ENCODE assay signal across 12 cellular contexts in genomic region chr14:80215756-80216581, GRCh38. TPM values are rescaled to one million over a fixed set of nuclear protein-coding genes. Genes with fewer than 3 reads are reported as not detected.
DNase-seq lines count a peak whose midpoint lies in the region; ATAC-seq, FAIRE-seq and TF ChIP-seq lines count a peak whose summit lies in the region.
"Had no signal": no experiment of that assay in that cellular context is flagged by ENCODE, and none has a peak within 500 bp of the region (broad histone marks: within the 10 kb centered on the region; RNA-seq: fewer than 3 reads in every experiment).

No MANE protein-coding gene starts in this region.

- H2BK5ac ChIP-seq in neuronal stem cell (ENCODE audit: low read length), result no peak overlapping the region

- H3K79me1 ChIP-seq in neuronal stem cell (ENCODE audit: low read depth, low read length), result no peaks in the 10 kb centered on the region

- H2AK5ac ChIP-seq in neuronal stem cell (ENCODE audit: low read depth, low read length), result no peak overlapping the region

- no peaks in the 10 kb centered on the region for H3K9me2 ChIP-seq in SK-N-SH

- H3K27me3 ChIP-seq in SK-N-SH (ENCODE audit: insufficient read depth), result no peaks in the 10 kb centered on the region
- H3K27me3 ChIP-seq in vagina, result no peaks in the 10 kb centered on the region
- no peaks in the 10 kb centered on the region for H3K27me3 ChIP-seq in neuronal stem cell (ENCODE audit: control insufficient read depth in 3 of 3, insufficient read depth in 3 of 3, low read depth in 1 of 3, low read length in 3 of 3)
- H3K27me3 ChIP-seq: ascending aorta had no signal

- H3K79me2 ChIP-seq in SK-N-SH (ENCODE audit: insufficient read depth), result no peaks in the 10 kb centered on the region

- no peak overlapping the region for H3K27ac ChIP-seq in SK-N-SH (ENCODE audit: low read depth in 2 of 2, low read length in 1 of 2)
- peak overlapping the region; percentile 67 for H3K27ac ChIP-seq in vagina
- H3K27ac ChIP-seq in neuronal stem cell (replicated peaks; ENCODE audit: low read length), result no peak overlapping the region
- H3K27ac ChIP-seq: ascending aorta had no signal

- no peak overlapping the region for H2BK15ac ChIP-seq in neuronal stem cell (ENCODE audit: low read length)

- TF ChIP-seq RAD21 in SK-N-SH (IDR thresholded peaks at IDR 0.05; ENCODE audit: low read length), result no peak

- WGBS in SK-N-SH (ENCODE audit: low lambda C conversion rate), result 42% methylated on average over 8 of the region's 10 CpGs
- no CpG with 5 or more reads among the region's 10 CpGs for WGBS in neuronal stem cell (ENCODE audit: extremely low coverage in 2 of 2, insufficient read length in 2 of 2, insufficient replicate concordance in 1 of 2), 2 donors

- no peak overlapping the region for H4K8ac ChIP-seq in neuronal stem cell (ENCODE audit: low read depth, low read length)

- H3K36me3 ChIP-seq in SK-N-SH (replicated peaks in 1 of 2; ENCODE audit: control insufficient read depth in 1 of 2, insufficient read depth in 2 of 2, low read length in 1 of 2) (no peaks in the 10 kb centered on the region), vagina (no peaks in the 10 kb centered on the region), neuronal stem cell (replicated peaks in 1 of 2; ENCODE audit: control insufficient read depth in 2 of 2, insufficient read depth in 2 of 2, low read length in 2 of 2) (no peaks in the 10 kb centered on the region)
- H3K36me3 ChIP-seq: ascending aorta had no signal

- FAIRE-seq in GM12891 (lab: Jason Lieb, UNC), result no peak

- no peak overlapping the region for H3K4ac ChIP-seq in neuronal stem cell (ENCODE audit: low read length)

- H3K4me1 ChIP-seq in SK-N-SH (ENCODE audit: control insufficient read depth in 1 of 2, insufficient read depth in 2 of 2, low read depth in 1 of 2, low read length in 1 of 2), result peaks cover 0 to 3% of the 10 kb centered on the region in 2 experiments; a peak in 2 of 4 replicates
- peaks cover 19% of the 10 kb centered on the region for H3K4me1 ChIP-seq in vagina
- H3K4me1 ChIP-seq in neuronal stem cell (ENCODE audit: control insufficient read depth in 2 of 2, insufficient read depth in 1 of 2, low read depth in 1 of 2, low read length in 2 of 2), result peaks cover 0 to 9% of the 10 kb centered on the region in 2 donors

- TF ChIP-seq POLR2A in vagina (IDR thresholded peaks at IDR 0.05) (no peak), GM12891 (IDR thresholded peaks at IDR 0.05; ENCODE audit: low read depth, low read length) (no peak)

- ATAC-seq in SK-N-SH treated with all-trans-retinoic acid at 6 μM for 48 hours, result no peak
- ATAC-seq in left colon, result peak; percentile 89

- TF ChIP-seq CTCF in SK-N-SH (IDR thresholded peaks at IDR 0.05) (no peak), choroid plexus epithelial cell (conservative IDR thresholded peaks at IDR 0.05; ENCODE audit: low read depth, low read length) (no peak), vagina (IDR thresholded peaks at IDR 0.05) (no peak)

- H3F3A ChIP-seq in SK-N-SH (replicated peaks; ENCODE audit: insufficient read depth), result no peaks in the 10 kb centered on the region

- intact Hi-C loops in left colon (cut with DNase I, micrococcal nuclease), result no loop called here
- intact Hi-C loops in vagina (cut with DNase I), result no loop called here

- no peak overlapping the region for H2BK12ac ChIP-seq in neuronal stem cell (ENCODE audit: low read length)

- H3K4me2 ChIP-seq in SK-N-SH, result no peak overlapping the region
- no peak overlapping the region for H3K4me2 ChIP-seq in neuronal stem cell (ENCODE audit: insufficient read depth, low read length, poor library complexity, severe bottlenecking)

- H3K9me3 ChIP-seq in SK-N-SH, result no peaks in the 10 kb centered on the region
- H3K9me3 ChIP-seq in vagina, result no peaks in the 10 kb centered on the region
- H3K9me3 ChIP-seq in neuronal stem cell (replicated peaks in 1 of 2; ENCODE audit: control insufficient read depth in 2 of 2, insufficient read depth in 1 of 2, low read depth in 1 of 2, low read length in 2 of 2), result no peaks in the 10 kb centered on the region
- H3K9me3 ChIP-seq: ascending aorta had no signal

- no peak overlapping the region for H3K23ac ChIP-seq in neuronal stem cell (ENCODE audit: low read depth, low read length, poor library complexity)

- H3K4me3 ChIP-seq in SK-N-SH (ENCODE audit: low read depth in 2 of 2, low read length in 1 of 2), result no peak overlapping the region
- H3K4me3 ChIP-seq in choroid plexus epithelial cell (ENCODE audit: low read depth, low read length), result no peak overlapping the region
- H3K4me3 ChIP-seq in vagina, result no peak overlapping the region
- H3K4me3 ChIP-seq in neuronal stem cell (ENCODE audit: low read length in 2 of 2), result no peak overlapping the region
- H3K4me3 ChIP-seq: ascending aorta had no signal

- H2BK120ac ChIP-seq in neuronal stem cell (ENCODE audit: low read depth, low read length), result no peak overlapping the region

- CTCF ChIA-PET in SK-N-SH (lab: Yijun Ruan, JAX), result no interaction called here

- POLR2A ChIA-PET in SK-N-SH (lab: Yijun Ruan, JAX), result no interaction called here

- H4K20me1 ChIP-seq in SK-N-SH (ENCODE audit: insufficient read depth), result no peaks in the 10 kb centered on the region

- DNase-seq in SK-N-SH (no peak), choroid plexus epithelial cell (ENCODE audit: low read depth) (peak; percentile 29), left colon (peak; percentile 28 to 30), vagina (ENCODE audit: extremely low spot score in 2 of 2) (no peak), KBM-7 (no peak), neuronal stem cell (ENCODE audit: low spot score) (no peak), GM12891 (ENCODE audit: insufficient read length, low spot score) (no peak)
- DNase-seq: T-helper 2 cell had no signal

- H2AFZ ChIP-seq in SK-N-SH (ENCODE audit: low read depth), result peak overlapping the region; percentile 12
- no peak overlapping the region for H2AFZ ChIP-seq in neuronal stem cell (ENCODE audit: low read length)

- H3K18ac ChIP-seq in neuronal stem cell (ENCODE audit: low read length), result no peak overlapping the region

- H3K14ac ChIP-seq in neuronal stem cell (ENCODE audit: low read length), result no peak overlapping the region

- H4K91ac ChIP-seq in neuronal stem cell (ENCODE audit: low read depth, low read length, poor library complexity), result no peak overlapping the region

- TF ChIP-seq EP300 in SK-N-SH (IDR thresholded peaks at IDR 0.05; ENCODE audit: borderline replicate concordance in 1 of 2, low read depth in 1 of 2, low read length in 1 of 2), result 0 out of 4 replicates have a peak, but pooled peaks of 1 of the 2 experiments have one; percentile 28

- H3K9ac ChIP-seq in SK-N-SH, result no peak overlapping the region
- H3K9ac ChIP-seq in neuronal stem cell (ENCODE audit: low read depth, low read length, poor library complexity), result no peak overlapping the region

- in situ Hi-C loops in KBM-7 (cut with MboI; ENCODE audit: low pct_unique_long_range_greater_than_20kb, low sequenced_read_pairs), result no loop called here

TF ChIP-seq in SK-N-SH, 30 proteins besides CTCF, POLR2A, EP300 and RAD21 (continues in another document):
- 0 out of 2 replicates have a peak, but pooled peaks have one; percentile 27 for TF ChIP-seq MAX (IDR thresholded peaks at IDR 0.05; ENCODE audit: low read depth)
- TF ChIP-seq RCOR1 (IDR thresholded peaks at IDR 0.05; ENCODE audit: low read length), result no peak
- TF ChIP-seq RXRA (IDR thresholded peaks at IDR 0.05; ENCODE audit: borderline replicate concordance, low read depth), result no peak
- TF ChIP-seq POLR2AphosphoS5 (IDR thresholded peaks at IDR 0.05; ENCODE audit: low read depth, low read length), result no peak
- TF ChIP-seq JUND (IDR thresholded peaks at IDR 0.05), result peak; percentile 19; the same call in 1 of the 2 replicates
- peak; percentile 9; the same call in 1 of the 2 replicates for TF ChIP-seq FOSL2 (IDR thresholded peaks at IDR 0.05; ENCODE audit: borderline replicate concordance, low read depth)
- peak; percentile 25; the same call in 1 of the 2 replicates for TF ChIP-seq TCF12 (IDR thresholded peaks at IDR 0.05)

TF ChIP-seq in SK-N-SH treated with all-trans-retinoic acid at 6 μM for 48 hours, 23 proteins besides CTCF, POLR2A, EP300 and RAD21 (continues in another document):
- TF ChIP-seq ZFP30 (CRISPR knock-in tag; IDR thresholded peaks at IDR 0.05) (no peak), SNAI2 (CRISPR knock-in tag; IDR thresholded peaks at IDR 0.05) (no peak), ZC3H10 (CRISPR knock-in tag; IDR thresholded peaks at IDR 0.05) (no peak), TCF4 (CRISPR knock-in tag; IDR thresholded peaks at IDR 0.05; ENCODE audit: borderline replicate concordance) (no peak), PPARA (CRISPR knock-in tag; IDR thresholded peaks at IDR 0.05; ENCODE audit: borderline replicate concordance) (no peak)

TF ChIP-seq in GM12891, 5 proteins besides CTCF, POLR2A, EP300 and RAD21:
- no peak for TF ChIP-seq SPI1 (IDR thresholded peaks at IDR 0.05; ENCODE audit: low read depth, low read length)
- TF ChIP-seq TAF1 (IDR thresholded peaks at IDR 0.05; ENCODE audit: low read depth, low read length), result no peak

RNA-seq across cellular contexts. Expression of gene DIO2, which starts 4.7 kb away (rescaled TPM):
- 0.91 and 1.1 TPM in 2 replicates for polyA plus RNA-seq in SK-N-SH (2012; rRNA removed)
- polyA plus RNA-seq in SK-N-SH (2012; cell fraction: cytosol; rRNA removed), result 0.53 and 0.79 TPM in 2 replicates
- polyA plus RNA-seq in SK-N-SH (2012; cell fraction: nucleus; rRNA removed), result 1.4 and 1.9 TPM in 2 replicates
- 1 to 10 TPM; 1.0 to 1.1 TPM for total RNA-seq in left colon
- total RNA-seq in vagina, result 38.5 TPM
- polyA plus RNA-seq in neuronal stem cell (2013, experiment 1 of 2), result 0.03 TPM
- polyA plus RNA-seq in neuronal stem cell (2013, experiment 2 of 2), result 0.06 TPM
- polyA plus RNA-seq in GM12891 (2012; ENCODE audit: low read depth, missing spikeins), result not detected
- total RNA-seq: epithelial cell of proximal tubule, G401 had no signal

Comparison
In these comparisons a context has a peak if more than half of its experiments do, and no peak if none do; other contexts are left out.
1. DNase-seq: peak in choroid plexus epithelial cell (single experiment) and left colon (2 of 2); none in SK-N-SH (single experiment), vagina (0 of 2), KBM-7 (single experiment), neuronal stem cell (single experiment) and GM12891 (single experiment).
2. RNA of gene DIO2, which starts 4.7 kb away (total RNA-seq): 38.5 TPM in vagina (single experiment); 1.0 to 1.1 TPM in left colon; every median in the first group is over 10 times any median in the second.